15 cellular contexts compared by ENCODE assay signal in the genomic region with DNA sequence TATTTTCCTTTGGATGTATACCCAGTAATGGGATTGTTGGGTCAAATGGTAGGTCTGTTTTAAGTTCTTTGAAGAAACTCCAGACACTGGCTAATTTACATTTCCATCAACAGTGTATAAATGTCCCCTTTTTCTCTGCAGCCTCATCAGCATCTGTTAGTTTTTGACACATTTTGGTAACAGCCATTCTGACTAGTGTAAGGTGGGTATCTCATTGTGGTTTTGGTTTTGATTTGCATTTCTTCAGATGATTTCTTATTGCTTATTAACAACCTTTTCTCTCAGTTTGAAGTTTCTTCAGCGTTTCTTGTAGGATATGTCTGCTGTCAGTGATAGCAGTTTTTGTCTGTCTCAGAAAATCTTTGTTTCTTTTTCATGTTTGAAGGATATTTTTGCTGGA. TPM values are rescaled to one million over a fixed set of nuclear protein-coding genes. Genes with fewer than 3 reads are reported as not detected.
A peak's percentile ranks its signal among the peaks of the same experiment; 100 is the strongest.
DNase-seq lines count a peak whose midpoint lies in the region; ATAC-seq, FAIRE-seq and TF ChIP-seq lines count a peak whose summit lies in the region.
"Had no signal": no experiment of that assay in that cellular context is flagged by ENCODE, and none has a peak within 500 bp of the region (broad histone marks: within the 10 kb centered on the region; RNA-seq: fewer than 3 reads in every experiment).

No MANE protein-coding gene starts in this region.

- H3K27me3 ChIP-seq in small intestine (ENCODE audit: control insufficient read depth in 2 of 2, insufficient read depth in 2 of 2, low read length in 2 of 2) (no peaks in the 10 kb centered on the region), thyroid gland (no peaks in the 10 kb centered on the region)
- H3K27me3 ChIP-seq: testis had no signal

- no peaks in the 10 kb centered on the region for H3K36me3 ChIP-seq in small intestine (ENCODE audit: control insufficient read depth in 2 of 2, insufficient read depth in 2 of 2, low read length in 2 of 2)
- H3K36me3 ChIP-seq in thyroid gland = no peaks in the 10 kb centered on the region

- no peak for DNase-seq in activated naive CD8-positive, alpha-beta T cell treated with anti-CD3 and anti-CD28 coated beads, Interleukin-2, amount 50 U/mL, for 24 hours
- no peak for DNase-seq in activated naive CD8-positive, alpha-beta T cell treated with anti-CD3 and anti-CD28 coated beads for 36 hours
- DNase-seq in activated gamma-delta T cell (lab: John Stamatoyannopoulos, UW) (no peak), small intestine (no peak), Right ventricle myocardium superior (no peak), thyroid gland (no peak)
- DNase-seq: activated B cell treated with CpG ODN at 0.5 μM for 24 hours, head of caudate nucleus, NCI-H187, psoas muscle, testis had no signal

- no peak for FAIRE-seq in small intestine (lab: Jason Lieb, UNC)
- FAIRE-seq: colon had no signal

- no peak overlapping the region for H3K4me3 Mint-ChIP-seq in activated naive CD8-positive, alpha-beta T cell treated with anti-CD3 and anti-CD28 coated beads, Interleukin-2, amount 50 U/mL, for 24 hours
- H3K4me3 Mint-ChIP-seq in activated naive CD8-positive, alpha-beta T cell treated with anti-CD3 and anti-CD28 coated beads for 36 hours = no peak overlapping the region
- H3K4me3 Mint-ChIP-seq: activated B cell treated with CpG ODN at 0.5 μM for 24 hours had no signal

- ATAC-seq in activated naive CD8-positive, alpha-beta T cell treated with anti-CD3 and anti-CD28 coated beads, Interleukin-2, amount 50 U/mL, for 24 hours = peak; percentile 46
- ATAC-seq in HG02610 (IDR thresholded peaks at IDR 0.05; ENCODE audit: unreplicated experiment) (peak; percentile 82), HG03354 (IDR thresholded peaks at IDR 0.05; ENCODE audit: poor library complexity, severe bottlenecking, unreplicated experiment) (peak; percentile 93), Right ventricle myocardium superior (ENCODE audit: poor library complexity) (no peak)
- ATAC-seq: HCT116, psoas muscle had no signal

- no peak overlapping the region for H3K27ac ChIP-seq in small intestine (ENCODE audit: low read depth in 1 of 2, low read length in 1 of 2)
- H3K27ac ChIP-seq in thyroid gland = no peak overlapping the region
- H3K27ac ChIP-seq: psoas muscle, testis had no signal

- no peak for TF ChIP-seq POLR2A in thyroid gland (IDR thresholded peaks at IDR 0.05)

- TF ChIP-seq CTCF in thyroid gland (IDR thresholded peaks at IDR 0.05) = no peak

- H3K4me1 ChIP-seq in small intestine (ENCODE audit: control insufficient read depth in 2 of 2, insufficient read depth in 1 of 2, low read depth in 1 of 2, low read length in 1 of 2) (no peaks in the 10 kb centered on the region), thyroid gland (no peaks in the 10 kb centered on the region)
- H3K4me1 ChIP-seq: psoas muscle, testis had no signal

- peaks cover 24% of the 10 kb centered on the region for H3K36me3 Mint-ChIP-seq in activated naive CD8-positive, alpha-beta T cell treated with anti-CD3 and anti-CD28 coated beads, Interleukin-2, amount 50 U/mL, for 24 hours (ENCODE audit: low read depth)
- H3K36me3 Mint-ChIP-seq in activated naive CD8-positive, alpha-beta T cell treated with anti-CD3 and anti-CD28 coated beads for 36 hours = peaks cover 38% of the 10 kb centered on the region

- H3K27ac Mint-ChIP-seq in activated naive CD8-positive, alpha-beta T cell treated with anti-CD3 and anti-CD28 coated beads, Interleukin-2, amount 50 U/mL, for 24 hours = no peak overlapping the region
- H3K27ac Mint-ChIP-seq in activated naive CD8-positive, alpha-beta T cell treated with anti-CD3 and anti-CD28 coated beads for 36 hours = no peak overlapping the region
- H3K27ac Mint-ChIP-seq: activated B cell treated with CpG ODN at 0.5 μM for 24 hours had no signal

- peaks cover 13% of the 10 kb centered on the region for H3K4me1 Mint-ChIP-seq in activated naive CD8-positive, alpha-beta T cell treated with anti-CD3 and anti-CD28 coated beads, Interleukin-2, amount 50 U/mL, for 24 hours
- H3K4me1 Mint-ChIP-seq in activated naive CD8-positive, alpha-beta T cell treated with anti-CD3 and anti-CD28 coated beads for 36 hours = peaks cover 16% of the 10 kb centered on the region

- H3K27me3 Mint-ChIP-seq in activated naive CD8-positive, alpha-beta T cell treated with anti-CD3 and anti-CD28 coated beads, Interleukin-2, amount 50 U/mL, for 24 hours = no peaks in the 10 kb centered on the region
- H3K27me3 Mint-ChIP-seq in activated naive CD8-positive, alpha-beta T cell treated with anti-CD3 and anti-CD28 coated beads for 36 hours = no peaks in the 10 kb centered on the region
- H3K27me3 Mint-ChIP-seq: activated B cell treated with CpG ODN at 0.5 μM for 24 hours had no signal

- no peaks in the 10 kb centered on the region for H3K9me3 Mint-ChIP-seq in activated naive CD8-positive, alpha-beta T cell treated with anti-CD3 and anti-CD28 coated beads, Interleukin-2, amount 50 U/mL, for 24 hours
- peaks cover 8% of the 10 kb centered on the region for H3K9me3 Mint-ChIP-seq in activated naive CD8-positive, alpha-beta T cell treated with anti-CD3 and anti-CD28 coated beads for 36 hours

- H3K9me3 ChIP-seq in small intestine (ENCODE audit: control insufficient read depth, low read depth) (no peaks in the 10 kb centered on the region), thyroid gland (no peaks in the 10 kb centered on the region)
- H3K9me3 ChIP-seq: psoas muscle, testis had no signal

- WGBS in small intestine, 3 donors = 44 to 92% (median 81%) methylated on average over 1 of the region's 1 CpG
- 88% methylated on average over 1 of the region's 1 CpG for WGBS in thyroid gland, 2 donors

- intact Hi-C loops in Right ventricle myocardium superior (cut with DNase I) = no loop called here
- intact Hi-C loops in thyroid gland (cut with DNase I) = no loop called here

- H3K4me3 ChIP-seq in small intestine (ENCODE audit: low read depth in 1 of 2, low read length in 2 of 2) = no peak overlapping the region
- no peak overlapping the region for H3K4me3 ChIP-seq in thyroid gland (replicated peaks in 1 of 3)
- H3K4me3 ChIP-seq: psoas muscle, testis had no signal

RNA-seq across cellular contexts. Expression of a gene that starts 15.4 kb away (rescaled TPM):
- total RNA-seq in activated naive CD8-positive, alpha-beta T cell treated with anti-CD3 and anti-CD28 coated beads for 36 hours = 10 to 100 TPM; 25.4 to 26.1 TPM
- 10 to 100 TPM; 26.2 to 55.5 (median 38.4) TPM for polyA plus RNA-seq in small intestine
- total RNA-seq in Right ventricle myocardium superior (31.5 TPM), thyroid gland (10 to 100 TPM; 50.4 to 85.5 (median 67.8) TPM)

RNA-seq across cellular contexts. Expression of a gene that starts 30.1 kb away (rescaled TPM):
- 100 to 1,000 TPM; 109 to 113 TPM for total RNA-seq in activated naive CD8-positive, alpha-beta T cell treated with anti-CD3 and anti-CD28 coated beads for 36 hours
- polyA plus RNA-seq in small intestine = 10 to 100 TPM; 48.2 to 50.5 (median 49.9) TPM
- total RNA-seq in Right ventricle myocardium superior (82.4 TPM), thyroid gland (10 to 100 TPM; 52.4 to 80.0 (median 61.3) TPM)
